ENCODE assay signal across 11 cellular contexts in the genomic region with DNA sequence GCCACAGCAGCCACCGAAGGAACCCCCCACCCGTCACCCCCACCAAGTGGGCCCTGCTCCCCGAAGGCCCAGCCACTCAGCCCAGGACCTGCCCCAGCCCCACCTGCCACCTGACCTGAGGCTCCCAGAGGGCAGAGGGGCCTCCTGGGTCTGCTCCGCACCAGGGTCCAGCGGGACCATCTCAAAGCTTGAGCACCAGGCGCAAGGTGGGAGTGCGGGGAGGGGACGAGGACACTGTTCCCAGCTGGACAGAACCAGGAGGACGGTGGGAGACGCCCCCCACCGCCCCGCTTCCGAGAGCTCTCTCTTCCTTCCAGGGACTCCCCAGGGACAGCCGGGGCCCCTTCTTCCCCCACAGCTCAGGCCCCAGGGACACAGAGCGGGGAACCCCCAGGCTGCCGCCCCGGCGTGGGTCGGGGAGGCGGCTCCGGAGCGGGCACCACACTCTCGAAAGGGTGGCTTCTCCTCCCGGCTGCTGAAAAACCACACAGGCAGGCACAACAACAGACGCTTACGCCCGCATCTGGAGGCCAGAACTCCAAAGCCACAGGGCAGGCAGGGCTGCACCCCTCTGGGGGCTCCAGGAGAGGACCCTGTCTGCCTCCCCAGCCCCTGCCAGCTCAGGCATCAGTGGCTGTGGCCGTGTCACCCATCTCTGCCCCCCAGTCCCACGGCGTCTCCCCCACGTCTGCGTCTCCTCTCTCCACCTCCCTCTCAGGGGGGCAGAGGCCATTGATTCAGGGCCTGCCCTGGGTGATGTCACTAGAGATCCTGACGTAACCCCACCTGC. TPM values are rescaled to one million over a fixed set of nuclear protein-coding genes. Genes with fewer than 3 reads are reported as not detected.
DNase-seq lines count a peak whose midpoint lies in the region; ATAC-seq and TF ChIP-seq lines count a peak whose summit lies in the region.
"Had no signal": no experiment of that assay in that cellular context is flagged by ENCODE, and none has a peak within 500 bp of the region (broad histone marks: within the 10 kb centered on the region; RNA-seq: fewer than 3 reads in every experiment).

No MANE protein-coding gene starts in this region.

- H3K27me3 Mint-ChIP-seq in activated CD8-positive, alpha-beta T cell treated with anti-CD3 and anti-CD28 coated beads, Interleukin-2, amount 10 ng/mL, durations not matched to agents 7 days and 5 days (ENCODE audit: low read depth) = peaks cover 7% of the 10 kb centered on the region
- H3K27me3 Mint-ChIP-seq in immature natural killer cell (ENCODE audit: low read depth in 3 of 3) (peaks cover 0 to 14% (median 11%) of the 10 kb centered on the region in 3 donors), MCF 10A (ENCODE audit: insufficient read depth, unreplicated experiment) (peaks cover 5% of the 10 kb centered on the region)

- POLR2A ChIA-PET in activated CD8-positive, alpha-beta T cell treated with anti-CD3 and anti-CD28 coated beads, Interleukin-2, amount 10 ng/mL, durations not matched to agents 7 days and 5 days (lab: Charles Lee) = interaction anchor here (0.9 to 1.7 kb wide), 2 partner anchors 13 to 36 kb away, joined by 3 to 7 read pairs; no protein-coding TSS in a partner anchor
- POLR2A ChIA-PET in MCF 10A (lab: Yijun Ruan, JAX) = no interaction called here

- peak; percentile 43 for ATAC-seq in GM19025 (IDR thresholded peaks at IDR 0.05; ENCODE audit: low read depth, unreplicated experiment)
- ATAC-seq in activated CD8-positive, alpha-beta T cell treated with anti-CD3 and anti-CD28 coated beads, Interleukin-2, amount 10 ng/mL, durations not matched to agents 7 days and 5 days = peak; percentile 42

- intact Hi-C loops in MCF 10A (cut with micrococcal nuclease) = no loop called here

- H3K4me1 ChIP-seq in BE2C = no peaks in the 10 kb centered on the region

- CTCF ChIA-PET in activated CD8-positive, alpha-beta T cell treated with anti-CD3 and anti-CD28 coated beads, Interleukin-2, amount 10 ng/mL, durations not matched to agents 7 days and 5 days (lab: Charles Lee) = interaction anchor here (2.1 kb wide), 1 partner anchor 50 kb away, joined by 9 read pairs; no protein-coding TSS in a partner anchor
- CTCF ChIA-PET in MCF 10A (lab: Yijun Ruan, JAX) = interaction anchor here (0.7 kb wide), 1 partner anchor 38 kb away, joined by 3 read pairs; no protein-coding TSS in a partner anchor

- peaks cover 53% of the 10 kb centered on the region for H3K4me1 Mint-ChIP-seq in activated CD8-positive, alpha-beta T cell treated with anti-CD3 and anti-CD28 coated beads, Interleukin-2, amount 10 ng/mL, durations not matched to agents 7 days and 5 days (ENCODE audit: low read depth)
- H3K4me1 Mint-ChIP-seq in immature natural killer cell (peaks cover 0 to 7% of the 10 kb centered on the region in 2 donors), MCF 10A (ENCODE audit: insufficient read depth, unreplicated experiment) (no peaks in the 10 kb centered on the region)

- peaks cover 50% of the 10 kb centered on the region for H3K27me3 ChIP-seq in BE2C

- no peak overlapping the region for H3K4me3 Mint-ChIP-seq in activated CD8-positive, alpha-beta T cell treated with anti-CD3 and anti-CD28 coated beads, Interleukin-2, amount 10 ng/mL, durations not matched to agents 7 days and 5 days
- H3K4me3 Mint-ChIP-seq in immature natural killer cell = peak overlapping the region in 1 of 5 donors; percentile 33
- no peak overlapping the region for H3K4me3 Mint-ChIP-seq in MCF 10A (ENCODE audit: unreplicated experiment)
- H3K4me3 Mint-ChIP-seq: nephron had no signal

- peak overlapping the region; percentile 39 for H3K27ac Mint-ChIP-seq in activated CD8-positive, alpha-beta T cell treated with anti-CD3 and anti-CD28 coated beads, Interleukin-2, amount 10 ng/mL, durations not matched to agents 7 days and 5 days
- peak overlapping the region in 3 of 6 donors; percentile 10 to 65 (median 48) for H3K27ac Mint-ChIP-seq in immature natural killer cell
- no peak overlapping the region for H3K27ac Mint-ChIP-seq in MCF 10A (ENCODE audit: low read depth, unreplicated experiment)
- H3K27ac Mint-ChIP-seq: nephron had no signal

- H3K27ac ChIP-seq in coronary artery = no peak overlapping the region
- H3K27ac ChIP-seq: thoracic aorta had no signal

- no peaks in the 10 kb centered on the region for H3K9me3 ChIP-seq in BE2C
- H3K9me3 ChIP-seq: thoracic aorta had no signal

- H3K4me3 ChIP-seq in BE2C (ENCODE audit: low read depth, low read length) (no peak overlapping the region), coronary artery (no peak overlapping the region)
- H3K4me3 ChIP-seq: thoracic aorta had no signal

- no TSS peak for BruUV-seq in MCF 10A (replicated peaks; lab: Mats Ljungman, UMichigan)

- no peaks in the 10 kb centered on the region for H3K9me3 Mint-ChIP-seq in activated CD8-positive, alpha-beta T cell treated with anti-CD3 and anti-CD28 coated beads, Interleukin-2, amount 10 ng/mL, durations not matched to agents 7 days and 5 days (ENCODE audit: insufficient read depth)
- H3K9me3 Mint-ChIP-seq in immature natural killer cell (no peaks in the 10 kb centered on the region), MCF 10A (ENCODE audit: unreplicated experiment) (no peaks in the 10 kb centered on the region)
- H3K9me3 Mint-ChIP-seq: nephron had no signal

- TF ChIP-seq CTCF in BE2C (IDR thresholded peaks at IDR 0.05; ENCODE audit: low read depth, low read length) = no peak
- no peak for TF ChIP-seq CTCF in coronary artery (IDR thresholded peaks at IDR 0.05)
- TF ChIP-seq CTCF in MCF 10A (IDR thresholded peaks at IDR 0.05; ENCODE audit: unreplicated experiment) = no peak

- H3K36me3 ChIP-seq in BE2C = no peaks in the 10 kb centered on the region
- H3K36me3 ChIP-seq: thoracic aorta had no signal

- DNase-seq in BE2C (peak; percentile 9), immature natural killer cell (peak; percentile 20 to 26 (median 20)), coronary artery (ENCODE audit: low spot score) (no peak), NCI-H345 treated with DMSO at 0.1 percent for 48 hours (lab: John Stamatoyannopoulos, UW; ENCODE audit: unreplicated experiment) (no peak), HuH-7.5 (ENCODE audit: low spot score) (no peak), MCF 10A (ENCODE audit: unreplicated experiment) (no peak)
- DNase-seq in activated CD8-positive, alpha-beta T cell treated with anti-CD3 and anti-CD28 coated beads, Interleukin-2, amount 10 ng/mL, durations not matched to agents 7 days and 5 days = peak; percentile 33
- DNase-seq: NCI-H1417 treated with DMSO at 0.1 percent for 48 hours had no signal

- H3K36me3 Mint-ChIP-seq in activated CD8-positive, alpha-beta T cell treated with anti-CD3 and anti-CD28 coated beads, Interleukin-2, amount 10 ng/mL, durations not matched to agents 7 days and 5 days (ENCODE audit: low read depth) = no peaks in the 10 kb centered on the region
- peaks cover 0 to under 1% (median 0%) of the 10 kb centered on the region in 3 donors for H3K36me3 Mint-ChIP-seq in immature natural killer cell
- no peaks in the 10 kb centered on the region for H3K36me3 Mint-ChIP-seq in MCF 10A (ENCODE audit: insufficient read depth, unreplicated experiment)

RNA-seq across cellular contexts. Expression of a gene that starts 1.9 kb away (rescaled TPM):
- not detected for polyA plus RNA-seq in BE2C (2012; ENCODE audit: insufficient read depth, insufficient read length, low read depth)
- under 1 TPM; 0.63 to 0.90 TPM for total RNA-seq in activated CD8-positive, alpha-beta T cell treated with anti-CD3 and anti-CD28 coated beads, Interleukin-2, amount 10 ng/mL, durations not matched to agents 7 days and 5 days
- under 1 TPM; 0.68 to 0.83 (median 0.69) TPM for polyA plus RNA-seq in immature natural killer cell
- not detected in 2 replicates for total RNA-seq in MCF 10A (2022)
- total RNA-seq: thoracic aorta had no signal

RNA-seq across cellular contexts. Expression of a gene that starts 34.6 kb away (rescaled TPM):
- not detected for polyA plus RNA-seq in BE2C (2012; ENCODE audit: insufficient read depth, insufficient read length, low read depth)
- 10 to 100 TPM; 17.5 to 18.8 TPM for total RNA-seq in activated CD8-positive, alpha-beta T cell treated with anti-CD3 and anti-CD28 coated beads, Interleukin-2, amount 10 ng/mL, durations not matched to agents 7 days and 5 days
- polyA plus RNA-seq in immature natural killer cell = 100 to 1,000 TPM in 2 of 3 donors, 10 to 100 TPM in 1; 56.4 to 136 (median 105) TPM
- not detected in 2 replicates for total RNA-seq in MCF 10A (2022)

RNA-seq across cellular contexts. Expression of a gene that starts 42.2 kb away (rescaled TPM):
- polyA plus RNA-seq in BE2C (2012; ENCODE audit: insufficient read depth, insufficient read length, low read depth) = 0.96 TPM
- 1 to 10 TPM; 1.6 to 2.9 TPM for total RNA-seq in activated CD8-positive, alpha-beta T cell treated with anti-CD3 and anti-CD28 coated beads, Interleukin-2, amount 10 ng/mL, durations not matched to agents 7 days and 5 days
- 10 to 100 TPM in 2 of 3 donors, 1 to 10 TPM in 1; 7.6 to 16.3 (median 12.1) TPM for polyA plus RNA-seq in immature natural killer cell
- not detected in 2 replicates for total RNA-seq in MCF 10A (2022)

RNA-seq across cellular contexts. Expression of a gene that starts 55.9 kb away (rescaled TPM):
- 32.0 TPM for polyA plus RNA-seq in BE2C (2012; ENCODE audit: insufficient read depth, insufficient read length, low read depth)
- 10 to 100 TPM; 24.5 to 26.8 TPM for total RNA-seq in activated CD8-positive, alpha-beta T cell treated with anti-CD3 and anti-CD28 coated beads, Interleukin-2, amount 10 ng/mL, durations not matched to agents 7 days and 5 days
- polyA plus RNA-seq in immature natural killer cell = 1 to 10 TPM in 2 of 3 donors, under 1 TPM in 1; 0.99 to 7.5 (median 4.1) TPM
- total RNA-seq in MCF 10A (2022) = 15.7 and 18.6 TPM in 2 replicates

Comparison
In these comparisons a context has a peak if more than half of its experiments do, and no peak if none do; other contexts are left out.
1. DNase-seq: peak in BE2C (single experiment), activated CD8-positive, alpha-beta T cell treated with anti-CD3 and anti-CD28 coated beads, Interleukin-2, amount 10 ng/mL, durations not matched to agents 7 days and 5 days (single experiment) and immature natural killer cell (3 of 3); none in coronary artery (single experiment), NCI-H345 treated with DMSO at 0.1 percent for 48 hours (single experiment), HuH-7.5 (single experiment) and MCF 10A (single experiment).
2. RNA of a gene that starts 34.6 kb away (total RNA-seq): 17.5 to 18.8 TPM in activated CD8-positive, alpha-beta T cell treated with anti-CD3 and anti-CD28 coated beads, Interleukin-2, amount 10 ng/mL, durations not matched to agents 7 days and 5 days; not detected in MCF 10A; every median in the first group is over 10 times any median in the second.